1 cellular context compared by ENCODE assay signal in the genomic region with DNA sequence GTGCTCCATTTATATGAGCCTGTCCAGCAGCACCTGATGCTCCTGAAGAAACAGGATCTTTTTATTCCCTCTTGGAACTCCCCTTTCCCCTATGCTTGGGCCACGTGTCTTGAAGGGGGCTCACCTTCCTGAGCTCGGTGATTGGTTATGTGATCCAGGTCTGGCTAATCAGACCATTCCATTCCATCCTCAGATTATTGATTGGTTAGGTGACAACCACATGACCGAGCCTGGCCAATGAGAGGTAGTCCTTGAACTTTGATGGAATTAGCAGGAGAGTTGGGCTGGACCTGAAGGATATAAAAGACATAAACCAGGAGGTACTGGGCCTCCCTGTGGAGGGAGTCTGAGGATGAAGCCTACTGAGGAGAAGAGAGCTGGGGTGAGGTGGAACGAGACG.
TF ChIP-seq lines count a peak whose summit lies in the region.

No MANE protein-coding gene starts in this region.

TF ChIP-seq in WTC11, 78 proteins besides CTCF, POLR2A, EP300 and RAD21 (continued from another document):
- TF ChIP-seq, protein P1, sequence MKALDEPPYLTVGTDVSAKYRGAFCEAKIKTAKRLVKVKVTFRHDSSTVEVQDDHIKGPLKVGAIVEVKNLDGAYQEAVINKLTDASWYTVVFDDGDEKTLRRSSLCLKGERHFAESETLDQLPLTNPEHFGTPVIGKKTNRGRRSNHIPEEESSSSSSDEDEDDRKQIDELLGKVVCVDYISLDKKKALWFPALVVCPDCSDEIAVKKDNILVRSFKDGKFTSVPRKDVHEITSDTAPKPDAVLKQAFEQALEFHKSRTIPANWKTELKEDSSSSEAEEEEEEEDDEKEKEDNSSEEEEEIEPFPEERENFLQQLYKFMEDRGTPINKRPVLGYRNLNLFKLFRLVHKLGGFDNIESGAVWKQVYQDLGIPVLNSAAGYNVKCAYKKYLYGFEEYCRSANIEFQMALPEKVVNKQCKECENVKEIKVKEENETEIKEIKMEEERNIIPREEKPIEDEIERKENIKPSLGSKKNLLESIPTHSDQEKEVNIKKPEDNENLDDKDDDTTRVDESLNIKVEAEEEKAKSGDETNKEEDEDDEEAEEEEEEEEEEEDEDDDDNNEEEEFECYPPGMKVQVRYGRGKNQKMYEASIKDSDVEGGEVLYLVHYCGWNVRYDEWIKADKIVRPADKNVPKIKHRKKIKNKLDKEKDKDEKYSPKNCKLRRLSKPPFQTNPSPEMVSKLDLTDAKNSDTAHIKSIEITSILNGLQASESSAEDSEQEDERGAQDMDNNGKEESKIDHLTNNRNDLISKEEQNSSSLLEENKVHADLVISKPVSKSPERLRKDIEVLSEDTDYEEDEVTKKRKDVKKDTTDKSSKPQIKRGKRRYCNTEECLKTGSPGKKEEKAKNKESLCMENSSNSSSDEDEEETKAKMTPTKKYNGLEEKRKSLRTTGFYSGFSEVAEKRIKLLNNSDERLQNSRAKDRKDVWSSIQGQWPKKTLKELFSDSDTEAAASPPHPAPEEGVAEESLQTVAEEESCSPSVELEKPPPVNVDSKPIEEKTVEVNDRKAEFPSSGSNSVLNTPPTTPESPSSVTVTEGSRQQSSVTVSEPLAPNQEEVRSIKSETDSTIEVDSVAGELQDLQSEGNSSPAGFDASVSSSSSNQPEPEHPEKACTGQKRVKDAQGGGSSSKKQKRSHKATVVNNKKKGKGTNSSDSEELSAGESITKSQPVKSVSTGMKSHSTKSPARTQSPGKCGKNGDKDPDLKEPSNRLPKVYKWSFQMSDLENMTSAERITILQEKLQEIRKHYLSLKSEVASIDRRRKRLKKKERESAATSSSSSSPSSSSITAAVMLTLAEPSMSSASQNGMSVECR (CRISPR knock-in tag; IDR thresholded peaks at IDR 0.05; ENCODE audit: borderline replicate concordance) = no peak
- TF ChIP-seq JUN (CRISPR knock-in tag; IDR thresholded peaks at IDR 0.05) = no peak
- no peak for TF ChIP-seq FOXP1 (CRISPR knock-in tag; IDR thresholded peaks at IDR 0.05; ENCODE audit: borderline replicate concordance)
- TF ChIP-seq, protein P2, sequence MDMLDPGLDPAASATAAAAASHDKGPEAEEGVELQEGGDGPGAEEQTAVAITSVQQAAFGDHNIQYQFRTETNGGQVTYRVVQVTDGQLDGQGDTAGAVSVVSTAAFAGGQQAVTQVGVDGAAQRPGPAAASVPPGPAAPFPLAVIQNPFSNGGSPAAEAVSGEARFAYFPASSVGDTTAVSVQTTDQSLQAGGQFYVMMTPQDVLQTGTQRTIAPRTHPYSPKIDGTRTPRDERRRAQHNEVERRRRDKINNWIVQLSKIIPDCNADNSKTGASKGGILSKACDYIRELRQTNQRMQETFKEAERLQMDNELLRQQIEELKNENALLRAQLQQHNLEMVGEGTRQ (CRISPR knock-in tag; IDR thresholded peaks at IDR 0.05) = peak; percentile 45
- no peak for TF ChIP-seq ZNF317 (CRISPR knock-in tag; IDR thresholded peaks at IDR 0.05; ENCODE audit: borderline replicate concordance, low read depth)
- TF ChIP-seq IRF2 (CRISPR knock-in tag; IDR thresholded peaks at IDR 0.05; ENCODE audit: borderline replicate concordance, low read depth) = no peak
- no peak for TF ChIP-seq TP53 (CRISPR knock-in tag; IDR thresholded peaks at IDR 0.05)
- no peak for TF ChIP-seq ZNF671 (CRISPR knock-in tag; IDR thresholded peaks at IDR 0.05)
- TF ChIP-seq MXD4 (CRISPR knock-in tag; IDR thresholded peaks at IDR 0.05; ENCODE audit: borderline replicate concordance) = no peak
- TF ChIP-seq, protein P3, sequence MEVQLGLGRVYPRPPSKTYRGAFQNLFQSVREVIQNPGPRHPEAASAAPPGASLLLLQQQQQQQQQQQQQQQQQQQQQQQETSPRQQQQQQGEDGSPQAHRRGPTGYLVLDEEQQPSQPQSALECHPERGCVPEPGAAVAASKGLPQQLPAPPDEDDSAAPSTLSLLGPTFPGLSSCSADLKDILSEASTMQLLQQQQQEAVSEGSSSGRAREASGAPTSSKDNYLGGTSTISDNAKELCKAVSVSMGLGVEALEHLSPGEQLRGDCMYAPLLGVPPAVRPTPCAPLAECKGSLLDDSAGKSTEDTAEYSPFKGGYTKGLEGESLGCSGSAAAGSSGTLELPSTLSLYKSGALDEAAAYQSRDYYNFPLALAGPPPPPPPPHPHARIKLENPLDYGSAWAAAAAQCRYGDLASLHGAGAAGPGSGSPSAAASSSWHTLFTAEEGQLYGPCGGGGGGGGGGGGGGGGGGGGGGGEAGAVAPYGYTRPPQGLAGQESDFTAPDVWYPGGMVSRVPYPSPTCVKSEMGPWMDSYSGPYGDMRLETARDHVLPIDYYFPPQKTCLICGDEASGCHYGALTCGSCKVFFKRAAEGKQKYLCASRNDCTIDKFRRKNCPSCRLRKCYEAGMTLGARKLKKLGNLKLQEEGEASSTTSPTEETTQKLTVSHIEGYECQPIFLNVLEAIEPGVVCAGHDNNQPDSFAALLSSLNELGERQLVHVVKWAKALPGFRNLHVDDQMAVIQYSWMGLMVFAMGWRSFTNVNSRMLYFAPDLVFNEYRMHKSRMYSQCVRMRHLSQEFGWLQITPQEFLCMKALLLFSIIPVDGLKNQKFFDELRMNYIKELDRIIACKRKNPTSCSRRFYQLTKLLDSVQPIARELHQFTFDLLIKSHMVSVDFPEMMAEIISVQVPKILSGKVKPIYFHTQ (CRISPR knock-in tag; IDR thresholded peaks at IDR 0.05) = no peak
TF ChIP-seq in WTC11: peak in this region for 2.
